21 cellular contexts compared by ENCODE assay signal in the genomic region with DNA sequence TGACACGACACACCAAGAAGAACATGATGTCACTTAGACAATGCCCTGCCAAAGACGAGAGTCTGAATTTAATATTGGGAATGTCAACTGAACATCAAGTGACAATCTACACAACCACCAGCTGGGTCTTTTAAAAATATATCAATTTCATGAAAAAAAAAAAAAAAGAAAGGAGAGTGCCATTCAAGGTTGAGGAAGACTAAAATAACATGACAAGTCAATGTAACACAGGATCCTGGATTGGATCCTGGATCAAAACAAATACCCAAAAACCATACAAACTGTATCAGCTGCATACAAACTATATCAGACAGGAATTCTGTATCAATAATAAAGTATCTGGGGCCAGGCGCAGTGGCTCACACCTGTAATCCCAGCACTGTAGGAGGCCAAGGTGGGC. TPM values are rescaled to one million over a fixed set of nuclear protein-coding genes. Genes with fewer than 3 reads are reported as not detected.
DNase-seq lines count a peak whose midpoint lies in the region; ATAC-seq, FAIRE-seq and TF ChIP-seq lines count a peak whose summit lies in the region.
"Had no signal": no experiment of that assay in that cellular context is flagged by ENCODE, and none has a peak within 500 bp of the region (broad histone marks: within the 10 kb centered on the region; RNA-seq: fewer than 3 reads in every experiment).

No MANE protein-coding gene starts in this region.

- H3K4me2 ChIP-seq in HepG2 (ENCODE audit: low read depth, low read length): no peak overlapping the region
- H3K4me2 ChIP-seq: A549, BLaER1 had no signal

- H3K27me3 ChIP-seq in HepG2 (ENCODE audit: control insufficient read depth in 1 of 2, insufficient read depth in 2 of 2, low read length in 2 of 2) (no peaks in the 10 kb centered on the region; a peak in 1 of 5 replicates), right lobe of liver (no peaks in the 10 kb centered on the region), liver (ENCODE audit: control insufficient read depth in 4 of 4, insufficient read depth in 4 of 4, low read length in 3 of 4) (no peaks in the 10 kb centered on the region), psoas muscle (ENCODE audit: insufficient read depth in 3 of 3, low read length in 2 of 3) (peaks cover 0 to 5% (median 0%) of the 10 kb centered on the region in 3 donors)
- H3K27me3 ChIP-seq: BLaER1 had no signal

- TF ChIP-seq POLR2A in HepG2 (IDR thresholded peaks at IDR 0.05; ENCODE audit: insufficient read depth in 1 of 2, low read depth in 2 of 2, low read length in 2 of 2): no peak
- TF ChIP-seq POLR2A in right lobe of liver (IDR thresholded peaks at IDR 0.05): no peak

- no peak overlapping the region for H3K9ac ChIP-seq in HepG2 (ENCODE audit: insufficient read depth, low read depth, low read length)
- H3K9ac ChIP-seq in liver (ENCODE audit: low read depth in 1 of 2, low read length in 2 of 2): no peak overlapping the region
- H3K9ac ChIP-seq: BLaER1, GM23248 had no signal

- TF ChIP-seq EP300 in HepG2 (IDR thresholded peaks at IDR 0.05; ENCODE audit: low read depth in 2 of 2, low read length in 2 of 2) (no peak), HepG2 (CRISPR knock-in tag; IDR thresholded peaks at IDR 0.05; ENCODE audit: borderline replicate concordance) (no peak)

- FAIRE-seq in HepG2 (lab: Jason Lieb, UNC): no peak
- FAIRE-seq: A549, GM12892, GM18507, HTR-8/SVneo had no signal

- DNase-seq in HepG2 (ENCODE audit: low spot score) (no peak), right lobe of liver (no peak), neural crest cell (ENCODE audit: low read depth, low spot score) (no peak), inferior parietal cortex (ENCODE audit: extremely low spot score) (no peak), psoas muscle (no peak)
- DNase-seq in activated CD4-positive, alpha-beta T cell treated with anti-CD3 and anti-CD28 coated beads, Interleukin-2, amount 10 ng/mL, durations not matched to agents 7 days and 5 days: no peak
- DNase-seq in stimulated activated CD4-positive, alpha-beta T cell treated with anti-CD3 and anti-CD28 coated beads, Interleukin-15, amount 100 ng/mL, for 24 hours: no peak
- DNase-seq: CD4-positive, alpha-beta memory T cell; DMS153; DMS79; GDM1; GM23248 had no signal

- peaks cover 42% of the 10 kb centered on the region for H3K36me3 Mint-ChIP-seq in neural crest cell (ENCODE audit: low read depth)
- H3K36me3 Mint-ChIP-seq in activated CD4-positive, alpha-beta T cell treated with anti-CD3 and anti-CD28 coated beads, Interleukin-2, amount 10 ng/mL, durations not matched to agents 7 days and 5 days (ENCODE audit: low read depth): peaks cover 39% of the 10 kb centered on the region

- in situ Hi-C loops in HepG2 (cut with HindIII; ENCODE audit: extremely low pct_ligation_motif_present, low pct_unique_long_range_greater_than_20kb): no loop called here

- H4K20me1 ChIP-seq in HepG2 (ENCODE audit: insufficient read depth, low read length): no peaks in the 10 kb centered on the region
- H4K20me1 ChIP-seq: BLaER1 had no signal

- H3K4me1 Mint-ChIP-seq in neural crest cell: peaks cover 11% of the 10 kb centered on the region
- H3K4me1 Mint-ChIP-seq in activated CD4-positive, alpha-beta T cell treated with anti-CD3 and anti-CD28 coated beads, Interleukin-2, amount 10 ng/mL, durations not matched to agents 7 days and 5 days: peaks cover 10% of the 10 kb centered on the region

- POLR2A ChIA-PET in HepG2 (lab: Yijun Ruan, JAX): no interaction called here
- POLR2A ChIA-PET in activated CD4-positive, alpha-beta T cell treated with anti-CD3 and anti-CD28 coated beads, Interleukin-2, amount 10 ng/mL, durations not matched to agents 7 days and 5 days (lab: Charles Lee): no interaction called here

- H3K9me3 Mint-ChIP-seq in neural crest cell: peaks cover 16% of the 10 kb centered on the region
- peaks cover 27% of the 10 kb centered on the region for H3K9me3 Mint-ChIP-seq in activated CD4-positive, alpha-beta T cell treated with anti-CD3 and anti-CD28 coated beads, Interleukin-2, amount 10 ng/mL, durations not matched to agents 7 days and 5 days

- H3K27ac ChIP-seq in HepG2 (ENCODE audit: extremely low read length, insufficient read depth, low read length): no peak overlapping the region
- no peak overlapping the region for H3K27ac ChIP-seq in right lobe of liver
- no peak overlapping the region for H3K27ac ChIP-seq in liver (ENCODE audit: low read depth in 1 of 2, low read length in 2 of 2)
- no peak overlapping the region for H3K27ac ChIP-seq in psoas muscle
- H3K27ac ChIP-seq: 22Rv1, A549, BLaER1, GM23248 had no signal

- TF ChIP-seq CTCF in HepG2 (CRISPR knock-in tag; IDR thresholded peaks at IDR 0.05) (no peak), right lobe of liver (IDR thresholded peaks at IDR 0.05) (no peak), liver (IDR thresholded peaks at IDR 0.05; ENCODE audit: low read depth, low read length, missing input control) (no peak), neural crest cell (conservative IDR thresholded peaks at IDR 0.05) (no peak), psoas muscle (IDR thresholded peaks at IDR 0.05) (no peak)

- TF ChIP-seq RAD21 in HepG2 (CRISPR knock-in tag; IDR thresholded peaks at IDR 0.05) (no peak), liver (IDR thresholded peaks at IDR 0.05) (no peak)

- H3K9me3 ChIP-seq in HepG2 (ENCODE audit: low read length) (peaks cover 63% of the 10 kb centered on the region), right lobe of liver (peaks cover 0 to 28% (median 5%) of the 10 kb centered on the region in 4 donors), liver (ENCODE audit: control insufficient read depth in 4 of 4, low read length in 3 of 4) (peaks cover 23 to 58% (median 31%) of the 10 kb centered on the region in 4 donors), psoas muscle (peaks cover 62% of the 10 kb centered on the region)
- H3K9me3 ChIP-seq: HAP-1 had no signal

- peak overlapping the region; percentile 71 for H3K4me3 Mint-ChIP-seq in neural crest cell
- H3K4me3 Mint-ChIP-seq in activated CD4-positive, alpha-beta T cell treated with anti-CD3 and anti-CD28 coated beads, Interleukin-2, amount 10 ng/mL, durations not matched to agents 7 days and 5 days: no peak overlapping the region
- H3K4me3 Mint-ChIP-seq: CD14-positive monocyte; CD4-positive, alpha-beta memory T cell had no signal

- 93% methylated on average over 3 of the region's 3 CpGs for WGBS in HepG2 (ENCODE audit: low lambda C conversion rate)
- WGBS in right lobe of liver (ENCODE audit: insufficient coverage, low coverage, low lambda C conversion rate, missing lambda C conversion rate): 94% methylated on average over 2 of the region's 3 CpGs
- WGBS in liver: 97% methylated on average over 3 of the region's 3 CpGs
- whole genome bisulfite sequencing in psoas muscle, 3 donors: 98 to 99% (median 99%) methylated on average over 3 of the region's 3 CpGs

- no peak for ATAC-seq in HepG2
- ATAC-seq in right lobe of liver: no peak
- ATAC-seq in psoas muscle: no peak
- ATAC-seq: A549 had no signal

- intact Hi-C loops in HepG2 (cut with micrococcal nuclease; ENCODE audit: unreplicated experiment): no loop called here
- intact Hi-C loops in right lobe of liver (cut with DNase I): no loop called here
- intact Hi-C loops in psoas muscle (cut with DNase I): no loop called here

- H3K4me3 ChIP-seq in HepG2 (replicated peaks in 1 of 3; ENCODE audit: insufficient read depth in 1 of 3, low read depth in 2 of 3, low read length in 3 of 3) (no peak overlapping the region), right lobe of liver (no peak overlapping the region), liver (ENCODE audit: low read depth in 1 of 3, low read length in 3 of 3) (peak overlapping the region in 2 of 3 donors; percentile 23 to 42), psoas muscle (no peak overlapping the region)
- H3K4me3 ChIP-seq: A549, BLaER1, GM23248, HAP-1 had no signal

- CTCF ChIA-PET in HepG2 (lab: Yijun Ruan, JAX; ENCODE audit: low intra/inter-chr PET ratio, low total read pairs): no interaction called here
- CTCF ChIA-PET in activated CD4-positive, alpha-beta T cell treated with anti-CD3 and anti-CD28 coated beads, Interleukin-2, amount 10 ng/mL, durations not matched to agents 7 days and 5 days (lab: Charles Lee): interaction anchor here (0.6 kb wide), 1 partner anchor 221 kb away, joined by 5 read pairs; no protein-coding TSS in a partner anchor

- no peaks in the 10 kb centered on the region for H3K27me3 Mint-ChIP-seq in neural crest cell (ENCODE audit: low read depth)
- no peaks in the 10 kb centered on the region for H3K27me3 Mint-ChIP-seq in activated CD4-positive, alpha-beta T cell treated with anti-CD3 and anti-CD28 coated beads, Interleukin-2, amount 10 ng/mL, durations not matched to agents 7 days and 5 days
- H3K27me3 Mint-ChIP-seq: CD4-positive, alpha-beta memory T cell had no signal

- no peak overlapping the region for H2AFZ ChIP-seq in HepG2 (ENCODE audit: low read length)
- H2AFZ ChIP-seq: GM23248 had no signal

- peaks cover 2 to 15% of the 10 kb centered on the region in 2 experiments; a peak in 2 of 5 replicates for H3K36me3 ChIP-seq in HepG2 (replicated peaks in 1 of 2; ENCODE audit: control insufficient read depth in 1 of 2, insufficient read depth in 2 of 2, low read length in 2 of 2)
- H3K36me3 ChIP-seq in right lobe of liver: peaks cover 0 to 13% (median 5%) of the 10 kb centered on the region in 4 donors
- peaks cover 9 to 19% (median 15%) of the 10 kb centered on the region in 4 donors for H3K36me3 ChIP-seq in liver (ENCODE audit: control insufficient read depth in 4 of 4, insufficient read depth in 3 of 4, low read depth in 1 of 4, low read length in 3 of 4)
- peaks cover 5 to 15% of the 10 kb centered on the region in 2 donors for H3K36me3 ChIP-seq in psoas muscle (ENCODE audit: insufficient read depth in 1 of 2, low read depth in 1 of 2)
- H3K36me3 ChIP-seq: HAP-1 had no signal

- BruUV-seq in HepG2 (replicated peaks; lab: Mats Ljungman, UMichigan): no TSS peak

- H3K4me1 ChIP-seq in HepG2 (ENCODE audit: insufficient read depth, low read length) (0 out of 2 replicates have a peak, but pooled peaks cover 4% of the 10 kb centered on the region), right lobe of liver (peaks cover 0 to 7% (median 0%) of the 10 kb centered on the region in 4 donors), liver (ENCODE audit: control insufficient read depth in 4 of 4, insufficient read depth in 4 of 4, low read length in 3 of 4) (peaks cover 0 to 6% (median 2%) of the 10 kb centered on the region in 4 donors), psoas muscle (no peaks in the 10 kb centered on the region)
- H3K4me1 ChIP-seq: A549, HAP-1 had no signal

- H3K79me2 ChIP-seq in HepG2 (ENCODE audit: insufficient read depth, low read length): peaks cover 2% of the 10 kb centered on the region

- no peak overlapping the region for H3K27ac Mint-ChIP-seq in neural crest cell (ENCODE audit: unreplicated experiment)
- H3K27ac Mint-ChIP-seq in activated CD4-positive, alpha-beta T cell treated with anti-CD3 and anti-CD28 coated beads, Interleukin-2, amount 10 ng/mL, durations not matched to agents 7 days and 5 days: no peak overlapping the region
- H3K27ac Mint-ChIP-seq: CD14-positive monocyte; CD4-positive, alpha-beta memory T cell had no signal

RNA-seq across cellular contexts. Expression of gene ZNF329, which starts 4.7 kb away (rescaled TPM):
- total RNA-seq in HepG2 (2016; rRNA removed; fragmentation: Illumina TruSeq; extraction: Trizol) (9.6 and 11.4 TPM in 2 replicates), right lobe of liver (1 to 10 TPM; 2.0 to 7.2 (median 2.9) TPM), liver (1 to 10 TPM; 5.4 to 6.8 TPM), neural crest cell (13.0 and 14.0 TPM in 2 replicates), psoas muscle (1 to 10 TPM; 1.4 to 5.7 (median 1.9) TPM)
- total RNA-seq in HepG2 (2016; cell fraction: cytosol; rRNA removed; fragmentation: Illumina TruSeq; extraction: Trizol; ENCODE audit: low read depth): 3.2 and 3.3 TPM in 2 replicates
- total RNA-seq in HepG2 (2016; cell fraction: insoluble cytoplasmic fraction; rRNA removed; fragmentation: Illumina TruSeq; extraction: Trizol): 8.8 and 10.9 TPM in 2 replicates
- total RNA-seq in HepG2 (2016; cell fraction: membrane; rRNA removed; fragmentation: Illumina TruSeq; extraction: Trizol): 6.3 and 7.1 TPM in 2 replicates
- total RNA-seq in HepG2 (2016; cell fraction: nucleus; rRNA removed; fragmentation: Illumina TruSeq; extraction: Trizol): 4.4 and 7.0 TPM in 2 replicates
- polyA plus RNA-seq in HepG2 (2011; rRNA removed) (3.8 and 4.6 TPM in 2 replicates), liver (1 to 10 TPM; 1.2 to 2.2 TPM), psoas muscle (1 to 10 TPM in 2 of 3 donors, under 1 TPM in 1; 0.79 to 3.5 (median 1.9) TPM)
- polyA plus RNA-seq in HepG2 (2011; cell fraction: cytosol; rRNA removed): 2.2 and 4.1 TPM in 2 replicates
- polyA plus RNA-seq in HepG2 (2011; cell fraction: nucleus; rRNA removed): 1.9 and 2.6 TPM in 2 replicates
- 4.6 and 5.2 TPM in 2 replicates for polyA plus RNA-seq in HepG2 (2012)
- polyA plus RNA-seq in HepG2 (2016; cell fraction: cytosol; fragmentation: Illumina TruSeq; extraction: Trizol; ENCODE audit: low read depth): 0.80 and 1.1 TPM in 2 replicates
- polyA plus RNA-seq in HepG2 (2016; cell fraction: insoluble cytoplasmic fraction; fragmentation: Illumina TruSeq; extraction: Trizol; ENCODE audit: low read depth): 7.3 and 7.6 TPM in 2 replicates
- 3.3 and 3.9 TPM in 2 replicates for polyA plus RNA-seq in HepG2 (2016; cell fraction: membrane; fragmentation: Illumina TruSeq; extraction: Trizol; ENCODE audit: low read depth)
- polyA plus RNA-seq in HepG2 (2016; cell fraction: nucleus; fragmentation: Illumina TruSeq; extraction: Trizol; ENCODE audit: insufficient read depth, low read depth): 6.0 and 7.0 TPM in 2 replicates
- polyA minus RNA-seq in HepG2 (2011; rRNA and poly(A)+ RNA removed; ENCODE audit: low replicate concordance): 1.8 and 3.5 TPM in 2 replicates
- polyA minus RNA-seq in HepG2 (2011; cell fraction: cytosol; rRNA and poly(A)+ RNA removed): 3.0 and 4.4 TPM in 2 replicates
- 3.5 and 7.2 TPM in 2 replicates for polyA minus RNA-seq in HepG2 (2011; cell fraction: nucleus; rRNA and poly(A)+ RNA removed)
- total RNA-seq in activated CD4-positive, alpha-beta T cell treated with anti-CD3 and anti-CD28 coated beads, Interleukin-2, amount 10 ng/mL, durations not matched to agents 7 days and 5 days: 1 to 10 TPM; 5.2 to 5.5 TPM

RNA-seq across cellular contexts. Expression of gene ZNF274, which starts 37.0 kb away (rescaled TPM):
- total RNA-seq in HepG2 (2016; rRNA removed; fragmentation: Illumina TruSeq; extraction: Trizol) (17.0 and 23.0 TPM in 2 replicates), right lobe of liver (10 to 100 TPM; 12.7 to 18.5 (median 14.4) TPM), liver (10 to 100 TPM; 12.8 to 18.2 TPM), neural crest cell (25.6 and 26.8 TPM in 2 replicates), psoas muscle (10 to 100 TPM; 11.2 to 15.0 (median 14.8) TPM)
- 5.1 and 6.0 TPM in 2 replicates for total RNA-seq in HepG2 (2016; cell fraction: cytosol; rRNA removed; fragmentation: Illumina TruSeq; extraction: Trizol; ENCODE audit: low read depth)
- total RNA-seq in HepG2 (2016; cell fraction: insoluble cytoplasmic fraction; rRNA removed; fragmentation: Illumina TruSeq; extraction: Trizol): 18.4 and 20.3 TPM in 2 replicates
- 10.2 and 11.1 TPM in 2 replicates for total RNA-seq in HepG2 (2016; cell fraction: membrane; rRNA removed; fragmentation: Illumina TruSeq; extraction: Trizol)
- 25.3 and 28.4 TPM in 2 replicates for total RNA-seq in HepG2 (2016; cell fraction: nucleus; rRNA removed; fragmentation: Illumina TruSeq; extraction: Trizol)
- polyA plus RNA-seq in HepG2 (2011; rRNA removed) (16.1 and 21.0 TPM in 2 replicates), liver (10 to 100 TPM in 1 of 2 donors, 1 to 10 TPM in 1; 5.7 to 10.9 TPM), psoas muscle (10 to 100 TPM; 11.3 to 20.5 (median 13.9) TPM)
- polyA plus RNA-seq in HepG2 (2011; cell fraction: cytosol; rRNA removed): 13.9 and 15.9 TPM in 2 replicates
- polyA plus RNA-seq in HepG2 (2011; cell fraction: nucleus; rRNA removed): 35.9 and 43.6 TPM in 2 replicates
- polyA plus RNA-seq in HepG2 (2012): 15.5 and 19.8 TPM in 2 replicates
- polyA plus RNA-seq in HepG2 (2016; cell fraction: cytosol; fragmentation: Illumina TruSeq; extraction: Trizol; ENCODE audit: low read depth): 1.7 and 1.9 TPM in 2 replicates
- polyA plus RNA-seq in HepG2 (2016; cell fraction: insoluble cytoplasmic fraction; fragmentation: Illumina TruSeq; extraction: Trizol; ENCODE audit: low read depth): 13.2 and 15.6 TPM in 2 replicates
- polyA plus RNA-seq in HepG2 (2016; cell fraction: membrane; fragmentation: Illumina TruSeq; extraction: Trizol; ENCODE audit: low read depth): 3.7 and 4.5 TPM in 2 replicates
- polyA plus RNA-seq in HepG2 (2016; cell fraction: nucleus; fragmentation: Illumina TruSeq; extraction: Trizol; ENCODE audit: insufficient read depth, low read depth): 38.7 and 40.7 TPM in 2 replicates
- polyA minus RNA-seq in HepG2 (2011; rRNA and poly(A)+ RNA removed; ENCODE audit: low replicate concordance): 20.7 and 49.1 TPM in 2 replicates
- 7.5 and 9.9 TPM in 2 replicates for polyA minus RNA-seq in HepG2 (2011; cell fraction: cytosol; rRNA and poly(A)+ RNA removed)
- polyA minus RNA-seq in HepG2 (2011; cell fraction: nucleus; rRNA and poly(A)+ RNA removed): 43.8 and 44.7 TPM in 2 replicates
- total RNA-seq in activated CD4-positive, alpha-beta T cell treated with anti-CD3 and anti-CD28 coated beads, Interleukin-2, amount 10 ng/mL, durations not matched to agents 7 days and 5 days: 10 to 100 TPM; 22.4 to 23.7 TPM

RNA-seq across cellular contexts. Expression of gene ZSCAN18, which starts 47.8 kb away (rescaled TPM):
- total RNA-seq in HepG2 (2016; rRNA removed; fragmentation: Illumina TruSeq; extraction: Trizol) (not detected in 2 replicates), right lobe of liver (10 to 100 TPM in 4 of 6 experiments, 1 to 10 TPM in 2; 6.3 to 17.1 (median 10.7) TPM), liver (10 to 100 TPM; 13.1 to 21.7 TPM), neural crest cell (56.6 and 58.8 TPM in 2 replicates), psoas muscle (10 to 100 TPM; 13.1 to 36.8 (median 16.3) TPM)
- not detected in 2 replicates for total RNA-seq in HepG2 (2016; cell fraction: cytosol; rRNA removed; fragmentation: Illumina TruSeq; extraction: Trizol; ENCODE audit: low read depth)
- total RNA-seq in HepG2 (2016; cell fraction: insoluble cytoplasmic fraction; rRNA removed; fragmentation: Illumina TruSeq; extraction: Trizol): not detected in 2 replicates
- not detected in 2 replicates for total RNA-seq in HepG2 (2016; cell fraction: membrane; rRNA removed; fragmentation: Illumina TruSeq; extraction: Trizol)
- total RNA-seq in HepG2 (2016; cell fraction: nucleus; rRNA removed; fragmentation: Illumina TruSeq; extraction: Trizol): not detected in 2 replicates
- polyA plus RNA-seq in HepG2 (2011; rRNA removed) (0.10 TPM in 1 of 2 replicates, not detected in the other), liver (10 to 100 TPM in 1 of 2 donors, 1 to 10 TPM in 1; 2.1 to 10.3 TPM), psoas muscle (10 to 100 TPM in 2 of 3 donors, 1 to 10 TPM in 1; 9.5 to 14.0 (median 13.8) TPM)
- not detected in 2 replicates for polyA plus RNA-seq in HepG2 (2011; cell fraction: cytosol; rRNA removed)
- polyA plus RNA-seq in HepG2 (2011; cell fraction: nucleus; rRNA removed): not detected in 2 replicates
- not detected in 2 replicates for polyA plus RNA-seq in HepG2 (2012)
- not detected in 2 replicates for polyA plus RNA-seq in HepG2 (2016; cell fraction: cytosol; fragmentation: Illumina TruSeq; extraction: Trizol; ENCODE audit: low read depth)
- polyA plus RNA-seq in HepG2 (2016; cell fraction: insoluble cytoplasmic fraction; fragmentation: Illumina TruSeq; extraction: Trizol; ENCODE audit: low read depth): not detected in 2 replicates
- not detected in 2 replicates for polyA plus RNA-seq in HepG2 (2016; cell fraction: membrane; fragmentation: Illumina TruSeq; extraction: Trizol; ENCODE audit: low read depth)
- polyA plus RNA-seq in HepG2 (2016; cell fraction: nucleus; fragmentation: Illumina TruSeq; extraction: Trizol; ENCODE audit: insufficient read depth, low read depth): not detected in 2 replicates
- not detected in 2 replicates for polyA minus RNA-seq in HepG2 (2011; rRNA and poly(A)+ RNA removed; ENCODE audit: low replicate concordance)
- polyA minus RNA-seq in HepG2 (2011; cell fraction: cytosol; rRNA and poly(A)+ RNA removed): not detected in 2 replicates
- not detected in 2 replicates for polyA minus RNA-seq in HepG2 (2011; cell fraction: nucleus; rRNA and poly(A)+ RNA removed)
- 10 to 100 TPM; 19.0 to 20.6 TPM for total RNA-seq in activated CD4-positive, alpha-beta T cell treated with anti-CD3 and anti-CD28 coated beads, Interleukin-2, amount 10 ng/mL, durations not matched to agents 7 days and 5 days

Comparison
In these comparisons a context has a peak if more than half of its experiments do, and no peak if none do; other contexts are left out.
1. H3K4me3 ChIP-seq: peak in liver (2 of 3); none in HepG2 (0 of 3), right lobe of liver (0 of 3) and psoas muscle (single experiment).
2. RNA of gene ZSCAN18, which starts 47.8 kb away (total RNA-seq): 56.6 to 58.8 TPM in neural crest cell, 13.1 to 21.7 TPM in liver, 19.0 to 20.6 TPM in activated CD4-positive, alpha-beta T cell treated with anti-CD3 and anti-CD28 coated beads, Interleukin-2, amount 10 ng/mL, durations not matched to agents 7 days and 5 days, 13.1 to 36.8 TPM in psoas muscle and 6.3 to 17.1 TPM in right lobe of liver; not detected in HepG2; every median in the first group is over 4 times any median in the second.